10 cellular contexts compared by ENCODE assay signal in genomic region chr5:10364186-10364689, GRCh38. TPM values are rescaled to one million over a fixed set of nuclear protein-coding genes. Genes with fewer than 3 reads are reported as not detected.
DNase-seq lines count a peak whose midpoint lies in the region; ATAC-seq lines count a peak whose summit lies in the region.
"Had no signal": no experiment of that assay in that cellular context is flagged by ENCODE, and none has a peak within 500 bp of the region (broad histone marks: within the 10 kb centered on the region; RNA-seq: fewer than 3 reads in every experiment).

No MANE protein-coding gene starts in this region.

- peak overlapping the region; percentile 67 for H3K27ac Mint-ChIP-seq in activated naive CD8-positive, alpha-beta T cell
- H3K27ac Mint-ChIP-seq in activated naive CD8-positive, alpha-beta T cell treated with anti-CD3 and anti-CD28 coated beads for 36 hours = no peak overlapping the region
- H3K27ac Mint-ChIP-seq in central memory CD8-positive, alpha-beta T cell (ENCODE audit: low read depth) = peak overlapping the region; percentile 70
- peak overlapping the region; percentile 72 for H3K27ac Mint-ChIP-seq in stimulated activated naive B cell treated with anti-CD40 and anti-IgM and Interleukin-4, amounts not matched to agents 10 μg/mL and 1 μg/mL and 100 μg/mL, for 72 hours
- no peak overlapping the region for H3K27ac Mint-ChIP-seq in activated CD4-positive, alpha-beta memory T cell treated with anti-CD3 and anti-CD28 coated beads, Interleukin-2, amount 10 ng/mL, durations not matched to agents 7 days and 5 days

- ATAC-seq in central memory CD8-positive, alpha-beta T cell (replicated peaks; ENCODE audit: extremely low read depth, poor library complexity, severe bottlenecking) = no peak
- no peak for ATAC-seq in stimulated activated naive B cell treated with anti-CD40 and anti-IgM and Interleukin-4, amounts not matched to agents 10 μg/mL and 1 μg/mL and 100 μg/mL, for 72 hours (replicated peaks)
- ATAC-seq in left cardiac atrium = no peak

- peaks cover 82% of the 10 kb centered on the region for H3K4me1 Mint-ChIP-seq in activated naive CD8-positive, alpha-beta T cell (ENCODE audit: low read depth)
- peaks cover 64% of the 10 kb centered on the region for H3K4me1 Mint-ChIP-seq in activated naive CD8-positive, alpha-beta T cell treated with anti-CD3 and anti-CD28 coated beads for 36 hours
- H3K4me1 Mint-ChIP-seq in central memory CD8-positive, alpha-beta T cell = peaks cover 82% of the 10 kb centered on the region
- H3K4me1 Mint-ChIP-seq in stimulated activated naive B cell treated with anti-CD40 and anti-IgM and Interleukin-4, amounts not matched to agents 10 μg/mL and 1 μg/mL and 100 μg/mL, for 72 hours = peaks cover 41 to 76% of the 10 kb centered on the region in 2 donors
- H3K4me1 Mint-ChIP-seq in activated CD4-positive, alpha-beta memory T cell treated with anti-CD3 and anti-CD28 coated beads, Interleukin-2, amount 10 ng/mL, durations not matched to agents 7 days and 5 days = peaks cover 21% of the 10 kb centered on the region

- DNase-seq in activated naive CD8-positive, alpha-beta T cell treated with anti-CD3 and anti-CD28 coated beads for 36 hours = no peak
- DNase-seq in NAMALWA (ENCODE audit: low spot score) (peak; percentile 55), NCI-H510A treated with DMSO at 0.1 percent for 48 hours (lab: John Stamatoyannopoulos, UW) (no peak), left cardiac atrium (no peak)
- no peak for DNase-seq in central memory CD8-positive, alpha-beta T cell (ENCODE audit: low spot score in 2 of 2)
- no peak for DNase-seq in stimulated activated naive B cell treated with anti-CD40 and anti-IgM and Interleukin-4, amounts not matched to agents 10 μg/mL and 1 μg/mL and 100 μg/mL, for 72 hours
- DNase-seq in activated CD4-positive, alpha-beta memory T cell treated with anti-CD3 and anti-CD28 coated beads, Interleukin-2, amount 10 ng/mL, durations not matched to agents 7 days and 5 days = no peak
- DNase-seq: dorsolateral prefrontal cortex, NCI-H1048 had no signal

- H3K4me3 Mint-ChIP-seq in activated naive CD8-positive, alpha-beta T cell = no peak overlapping the region
- H3K4me3 Mint-ChIP-seq in activated naive CD8-positive, alpha-beta T cell treated with anti-CD3 and anti-CD28 coated beads for 36 hours = no peak overlapping the region
- no peak overlapping the region for H3K4me3 Mint-ChIP-seq in central memory CD8-positive, alpha-beta T cell
- H3K4me3 Mint-ChIP-seq in stimulated activated naive B cell treated with anti-CD40 and anti-IgM and Interleukin-4, amounts not matched to agents 10 μg/mL and 1 μg/mL and 100 μg/mL, for 72 hours = no peak overlapping the region
- H3K4me3 Mint-ChIP-seq in activated CD4-positive, alpha-beta memory T cell treated with anti-CD3 and anti-CD28 coated beads, Interleukin-2, amount 10 ng/mL, durations not matched to agents 7 days and 5 days = no peak overlapping the region

- CTCF ChIA-PET in activated CD4-positive, alpha-beta memory T cell treated with anti-CD3 and anti-CD28 coated beads, Interleukin-2, amount 10 ng/mL, durations not matched to agents 7 days and 5 days (lab: Charles Lee) = interaction anchor here (0.6 to 3.2 kb wide), 12 partner anchors 9 to 263 kb away, joined by 3 to 28 read pairs (median 4); partner anchors contain the start of gene MARCHF6

- no peaks in the 10 kb centered on the region for H3K9me3 Mint-ChIP-seq in activated naive CD8-positive, alpha-beta T cell (ENCODE audit: low read depth)
- no peaks in the 10 kb centered on the region for H3K9me3 Mint-ChIP-seq in activated naive CD8-positive, alpha-beta T cell treated with anti-CD3 and anti-CD28 coated beads for 36 hours
- H3K9me3 Mint-ChIP-seq in central memory CD8-positive, alpha-beta T cell = no peaks in the 10 kb centered on the region
- H3K9me3 Mint-ChIP-seq in stimulated activated naive B cell treated with anti-CD40 and anti-IgM and Interleukin-4, amounts not matched to agents 10 μg/mL and 1 μg/mL and 100 μg/mL, for 72 hours = no peaks in the 10 kb centered on the region
- H3K9me3 Mint-ChIP-seq in activated CD4-positive, alpha-beta memory T cell treated with anti-CD3 and anti-CD28 coated beads, Interleukin-2, amount 10 ng/mL, durations not matched to agents 7 days and 5 days = no peaks in the 10 kb centered on the region

- intact Hi-C loops in left cardiac atrium (cut with DNase I) = no loop called here

- peaks cover 4% of the 10 kb centered on the region for H3K36me3 Mint-ChIP-seq in activated naive CD8-positive, alpha-beta T cell
- peaks cover 31% of the 10 kb centered on the region for H3K36me3 Mint-ChIP-seq in activated naive CD8-positive, alpha-beta T cell treated with anti-CD3 and anti-CD28 coated beads for 36 hours
- peaks cover 9% of the 10 kb centered on the region for H3K36me3 Mint-ChIP-seq in central memory CD8-positive, alpha-beta T cell (ENCODE audit: insufficient read depth)
- peaks cover 7 to 14% of the 10 kb centered on the region in 2 donors for H3K36me3 Mint-ChIP-seq in stimulated activated naive B cell treated with anti-CD40 and anti-IgM and Interleukin-4, amounts not matched to agents 10 μg/mL and 1 μg/mL and 100 μg/mL, for 72 hours
- H3K36me3 Mint-ChIP-seq in activated CD4-positive, alpha-beta memory T cell treated with anti-CD3 and anti-CD28 coated beads, Interleukin-2, amount 10 ng/mL, durations not matched to agents 7 days and 5 days (ENCODE audit: low read depth) = peaks cover 2% of the 10 kb centered on the region

- POLR2A ChIA-PET in activated CD4-positive, alpha-beta memory T cell treated with anti-CD3 and anti-CD28 coated beads, Interleukin-2, amount 10 ng/mL, durations not matched to agents 7 days and 5 days (lab: Charles Lee) = interaction anchor here (0.8 to 1.0 kb wide), 3 partner anchors 9 to 76 kb away, joined by 3 to 5 read pairs (median 3); partner anchors contain the start of gene MARCHF6

- H3K27me3 Mint-ChIP-seq in activated naive CD8-positive, alpha-beta T cell = no peaks in the 10 kb centered on the region
- H3K27me3 Mint-ChIP-seq in activated naive CD8-positive, alpha-beta T cell treated with anti-CD3 and anti-CD28 coated beads for 36 hours = no peaks in the 10 kb centered on the region
- H3K27me3 Mint-ChIP-seq in central memory CD8-positive, alpha-beta T cell = no peaks in the 10 kb centered on the region
- H3K27me3 Mint-ChIP-seq in stimulated activated naive B cell treated with anti-CD40 and anti-IgM and Interleukin-4, amounts not matched to agents 10 μg/mL and 1 μg/mL and 100 μg/mL, for 72 hours = no peaks in the 10 kb centered on the region
- no peaks in the 10 kb centered on the region for H3K27me3 Mint-ChIP-seq in activated CD4-positive, alpha-beta memory T cell treated with anti-CD3 and anti-CD28 coated beads, Interleukin-2, amount 10 ng/mL, durations not matched to agents 7 days and 5 days

RNA-seq across cellular contexts. Expression of gene MARCHF6, which starts 10.7 kb away (rescaled TPM):
- total RNA-seq in activated naive CD8-positive, alpha-beta T cell treated with anti-CD3 and anti-CD28 coated beads for 36 hours = 10 to 100 TPM; 82.7 to 86.1 TPM
- total RNA-seq in left cardiac atrium = 100 to 1,000 TPM; 140 to 160 TPM
- 100 to 1,000 TPM; 101 to 109 TPM for total RNA-seq in activated CD4-positive, alpha-beta memory T cell treated with anti-CD3 and anti-CD28 coated beads, Interleukin-2, amount 10 ng/mL, durations not matched to agents 7 days and 5 days

RNA-seq across cellular contexts. Expression of gene CMBL, which starts 56.5 kb away (rescaled TPM):
- 1 to 10 TPM; 2.4 to 2.9 TPM for total RNA-seq in activated naive CD8-positive, alpha-beta T cell treated with anti-CD3 and anti-CD28 coated beads for 36 hours
- 10 to 100 TPM; 23.9 to 39.5 TPM for total RNA-seq in left cardiac atrium
- 1 to 10 TPM; 1.7 to 2.0 TPM for total RNA-seq in activated CD4-positive, alpha-beta memory T cell treated with anti-CD3 and anti-CD28 coated beads, Interleukin-2, amount 10 ng/mL, durations not matched to agents 7 days and 5 days

Comparison
In these comparisons a context has a peak if more than half of its experiments do, and no peak if none do; other contexts are left out.
1. H3K27ac Mint-ChIP-seq: peak in activated naive CD8-positive, alpha-beta T cell (single experiment), central memory CD8-positive, alpha-beta T cell (single experiment) and stimulated activated naive B cell treated with anti-CD40 and anti-IgM and Interleukin-4, amounts not matched to agents 10 μg/mL and 1 μg/mL and 100 μg/mL, for 72 hours (single experiment); none in activated naive CD8-positive, alpha-beta T cell treated with anti-CD3 and anti-CD28 coated beads for 36 hours (single experiment) and activated CD4-positive, alpha-beta memory T cell treated with anti-CD3 and anti-CD28 coated beads, Interleukin-2, amount 10 ng/mL, durations not matched to agents 7 days and 5 days (single experiment).
2. RNA of gene CMBL, which starts 56.5 kb away (total RNA-seq): 23.9 to 39.5 TPM in left cardiac atrium; 2.4 to 2.9 TPM in activated naive CD8-positive, alpha-beta T cell treated with anti-CD3 and anti-CD28 coated beads for 36 hours and 1.7 to 2.0 TPM in activated CD4-positive, alpha-beta memory T cell treated with anti-CD3 and anti-CD28 coated beads, Interleukin-2, amount 10 ng/mL, durations not matched to agents 7 days and 5 days; every median in the first group is over 4 times any median in the second.